24 cellular contexts compared by ENCODE assay signal in genomic region chr2:154120706-154121105, GRCh38.
"Had no signal": no experiment of that assay in that cellular context is flagged by ENCODE, and none has a peak within 500 bp of the region (broad histone marks: within the 10 kb centered on the region; RNA-seq: fewer than 3 reads in every experiment).

No MANE protein-coding gene starts in this region.

- H3K27me3 ChIP-seq: colonic mucosa, esophagus squamous epithelium, foreskin keratinocyte, gastroesophageal sphincter, heart right ventricle, left lung had no signal

- H3K4me3 Mint-ChIP-seq: dendritic cell treated with granulocyte-macrophage colony-stimulating factor and Interleukin-4, amounts not matched to agents 40 ng/mL and 50 ng/mL, for 4 days; effector memory CD8-positive, alpha-beta T cell; endodermal cell; mesothelial cell of epicardium; naive B cell; naive thymus-derived CD8-positive, alpha-beta T cell had no signal

- H3K9me3 ChIP-seq: colonic mucosa, mucosa of descending colon had no signal

- H3K4me1 Mint-ChIP-seq: endodermal cell; mesothelial cell of epicardium; naive B cell; naive thymus-derived CD8-positive, alpha-beta T cell had no signal

- H3K27ac Mint-ChIP-seq: dendritic cell treated with granulocyte-macrophage colony-stimulating factor and Interleukin-4, amounts not matched to agents 40 ng/mL and 50 ng/mL, for 4 days; effector memory CD8-positive, alpha-beta T cell; endodermal cell; mesothelial cell of epicardium; naive thymus-derived CD8-positive, alpha-beta T cell had no signal

- H3K36me3 ChIP-seq: colonic mucosa, esophagus squamous epithelium, gastroesophageal sphincter, heart right ventricle, left lung, lower lobe of right lung had no signal

- H3K4me3 ChIP-seq: colonic mucosa, esophagus squamous epithelium, gastroesophageal sphincter, heart right ventricle, left lung, lower lobe of right lung, mucosa of descending colon had no signal

- H3K27me3 Mint-ChIP-seq: dendritic cell treated with granulocyte-macrophage colony-stimulating factor and Interleukin-4, amounts not matched to agents 40 ng/mL and 50 ng/mL, for 4 days; effector memory CD8-positive, alpha-beta T cell; naive B cell; naive thymus-derived CD8-positive, alpha-beta T cell had no signal

- H3K4me1 ChIP-seq: colonic mucosa, esophagus squamous epithelium, foreskin keratinocyte, gastroesophageal sphincter, heart right ventricle, left lung, lower lobe of right lung had no signal

- DNase-seq: colonic mucosa; cortex of kidney; effector CD8-positive, alpha-beta T cell; effector memory CD8-positive, alpha-beta T cell; endodermal cell; erythroblast; esophagus squamous epithelium; foreskin keratinocyte; glutamatergic neuron; head of caudate nucleus; heart right ventricle; hippocampal formation; left cardiac atrium; left lung; left ventricle myocardium superior; lower lobe of right lung; mesenchymal stem cell; mucosa of descending colon; naive B cell; naive thymus-derived CD8-positive, alpha-beta T cell had no signal

- H3K27ac ChIP-seq: colonic mucosa, epithelial cell of prostate, esophagus squamous epithelium, foreskin keratinocyte, gastroesophageal sphincter, heart right ventricle, left lung, lower lobe of right lung had no signal
